8 cellular contexts compared by ENCODE assay signal in genomic region chr11:65718964-65719492, GRCh38. TPM values are rescaled to one million over a fixed set of nuclear protein-coding genes. Genes with fewer than 3 reads are reported as not detected.
DNase-seq lines count a peak whose midpoint lies in the region; ATAC-seq and TF ChIP-seq lines count a peak whose summit lies in the region.

No MANE protein-coding gene starts in this region.

- H3K9me3 ChIP-seq in GM23248 (ENCODE audit: low read depth) (no peaks in the 10 kb centered on the region), sigmoid colon (no peaks in the 10 kb centered on the region)

- H3K36me3 ChIP-seq in GM23248 (ENCODE audit: low read depth) = peaks cover 19% of the 10 kb centered on the region
- H3K36me3 ChIP-seq in sigmoid colon = peaks cover 28 to 54% (median 45%) of the 10 kb centered on the region in 4 donors

- DNase-seq in GM23248 (peak; percentile 48), fibroblast of pulmonary artery (ENCODE audit: low read depth) (peak; percentile 29), sigmoid colon (no peak), SW480 (ENCODE audit: low spot score) (no peak), A172 (ENCODE audit: low spot score) (no peak)

- 81 to 82% methylated on average over 10 of the region's 10 CpGs for WGBS in GM23248 (ENCODE audit: low coverage in 1 of 2, low lambda C conversion rate in 2 of 2, missing lambda C conversion rate in 2 of 2), 2 experiments
- WGBS in sigmoid colon, 2 donors = 67 to 82% methylated on average over 10 of the region's 10 CpGs

- H3K4me3 ChIP-seq in GM23248 (peak overlapping the region; percentile 80), fibroblast of pulmonary artery (replicated peaks; ENCODE audit: low read depth, low read length) (peak overlapping the region; percentile 85), sigmoid colon (peak overlapping the region in 2 of 4 donors; percentile 72 to 75)

- intact Hi-C loops in sigmoid colon (cut with DNase I) = no loop called here

- H3K4me1 ChIP-seq in GM23248 (ENCODE audit: insufficient read depth) = peaks cover 14% of the 10 kb centered on the region
- H3K4me1 ChIP-seq in sigmoid colon = peaks cover 0 to 25% (median 21%) of the 10 kb centered on the region in 4 donors

- H4K20me1 ChIP-seq in GM23248 (ENCODE audit: insufficient read depth) = no peaks in the 10 kb centered on the region

- no peak for TF ChIP-seq EP300 in sigmoid colon (IDR thresholded peaks at IDR 0.05)

- TF ChIP-seq CTCF in fibroblast of pulmonary artery (IDR thresholded peaks at IDR 0.05; ENCODE audit: low read length, missing control alignments) = no peak
- no peak for TF ChIP-seq CTCF in sigmoid colon (IDR thresholded peaks at IDR 0.05)

- no peak for TF ChIP-seq POLR2A in sigmoid colon (IDR thresholded peaks at IDR 0.05)

- peak overlapping the region; percentile 97 for H3K4me2 ChIP-seq in GM23248 (ENCODE audit: unreplicated experiment)

- H3K27me3 ChIP-seq in GM23248 (replicated peaks; ENCODE audit: insufficient read depth) (no peaks in the 10 kb centered on the region), sigmoid colon (no peaks in the 10 kb centered on the region)

- in situ Hi-C loops in GM23248 (cut with MboI) = no loop called here

- peak; percentile 41 for ATAC-seq in SK-N-SH treated with all-trans-retinoic acid at 6 μM for 48 hours
- ATAC-seq in GM21737 (IDR thresholded peaks at IDR 0.05; ENCODE audit: unreplicated experiment) = no peak
- no peak for ATAC-seq in GM18517 (IDR thresholded peaks at IDR 0.05; ENCODE audit: unreplicated experiment)

- H3K9me2 ChIP-seq in GM23248 (ENCODE audit: insufficient read depth) = no peaks in the 10 kb centered on the region

- peak overlapping the region; percentile 83 for H3K9ac ChIP-seq in GM23248

- H3K27ac ChIP-seq in GM23248 (peak overlapping the region; percentile 62; the same call in 1 of the 2 replicates), sigmoid colon (peak overlapping the region in 3 of 4 donors; percentile 92 to 96 (median 95))

- peaks cover 16% of the 10 kb centered on the region; the same call in 1 of the 2 replicates for H3F3A ChIP-seq in GM23248 (ENCODE audit: insufficient read depth)

- peaks cover 60% of the 10 kb centered on the region for H3K79me2 ChIP-seq in GM23248 (ENCODE audit: insufficient read depth)

- no peak overlapping the region for H2AFZ ChIP-seq in GM23248

TF ChIP-seq in SK-N-SH treated with all-trans-retinoic acid at 6 μM for 48 hours, 23 proteins besides CTCF, POLR2A, EP300 and RAD21:
- TF ChIP-seq ISL1 (CRISPR knock-in tag; IDR thresholded peaks at IDR 0.05) = no peak
- TF ChIP-seq ZNF70 (CRISPR knock-in tag; IDR thresholded peaks at IDR 0.05) = no peak

RNA-seq across cellular contexts. Expression of gene RNASEH2C, which starts 1.6 kb away (rescaled TPM):
- 45.7 and 56.1 TPM in 2 replicates for total RNA-seq in GM23248 (2014; rRNA removed; shearing (Covaris generic))
- polyA plus RNA-seq in GM23248 (2016; fragmentation: Nextera tagmentation; extraction: Ambion mirVana) = 115 and 117 TPM in 2 replicates
- total RNA-seq in sigmoid colon = 100 to 1,000 TPM; 120 to 168 (median 146) TPM
- polyA plus RNA-seq in sigmoid colon = 10 to 100 TPM; 45.6 to 68.1 (median 55.7) TPM
- 81.0 and 84.7 TPM in 2 replicates for total RNA-seq in A172 (2014; rRNA removed; shearing (Covaris generic))

RNA-seq across cellular contexts. Expression of gene KAT5, which starts 7.0 kb away (rescaled TPM):
- total RNA-seq in GM23248 (2014; rRNA removed; shearing (Covaris generic)) = 36.6 and 47.4 TPM in 2 replicates
- polyA plus RNA-seq in GM23248 (2016; fragmentation: Nextera tagmentation; extraction: Ambion mirVana) (28.8 and 29.5 TPM in 2 replicates), sigmoid colon (10 to 100 TPM; 51.1 to 81.0 (median 53.9) TPM)
- 10 to 100 TPM; 58.4 to 92.7 (median 74.7) TPM for total RNA-seq in sigmoid colon
- 26.1 and 37.3 TPM in 2 replicates for total RNA-seq in A172 (2014; rRNA removed; shearing (Covaris generic))

RNA-seq across cellular contexts. Expression of gene RELA, which starts 56.3 kb away (rescaled TPM):
- 38.4 and 45.1 TPM in 2 replicates for total RNA-seq in GM23248 (2014; rRNA removed; shearing (Covaris generic))
- 67.8 and 74.3 TPM in 2 replicates for polyA plus RNA-seq in GM23248 (2016; fragmentation: Nextera tagmentation; extraction: Ambion mirVana)
- 10 to 100 TPM; 36.4 to 62.6 (median 46.9) TPM for total RNA-seq in sigmoid colon
- polyA plus RNA-seq in sigmoid colon = 10 to 100 TPM; 33.6 to 45.6 (median 37.5) TPM
- total RNA-seq in A172 (2014; rRNA removed; shearing (Covaris generic)) = 24.9 and 29.7 TPM in 2 replicates

Comparison
In these comparisons a context has a peak if more than half of its experiments do, and no peak if none do; other contexts are left out.
1. DNase-seq: peak in GM23248 (single experiment) and fibroblast of pulmonary artery (single experiment); none in sigmoid colon (single experiment), SW480 (single experiment) and A172 (single experiment).